In genomic region chr1:110370827-110371226, GRCh38 we compare ENCODE assay signal across 2 cellular contexts.
TF ChIP-seq lines count a peak whose summit lies in the region.

No MANE protein-coding gene starts in this region.

TF ChIP-seq in IMR-90, 13 proteins besides CTCF, POLR2A, EP300 and RAD21:
- TF ChIP-seq CEBPB (IDR thresholded peaks at IDR 0.05; ENCODE audit: low read depth, low read length): no peak
- TF ChIP-seq FOS (IDR thresholded peaks at IDR 0.05; ENCODE audit: low read depth, low read length): peak; percentile 50; the same call in 1 of the 2 replicates

TF ChIP-seq in K562, 482 proteins besides CTCF, POLR2A, EP300 and RAD21:
- TF ChIP-seq ATF3 (IDR thresholded peaks at IDR 0.05): peak; percentile 52; the same call in 1 of the 2 replicates
- TF ChIP-seq ATF3 (CRISPR knock-in tag; conservative IDR thresholded peaks at IDR 0.05): no peak
- 0 out of 2 replicates have a peak, but pooled peaks have one; percentile 22 for TF ChIP-seq DPF2 (IDR thresholded peaks at IDR 0.05)
- peak; percentile 49; the same call in 1 of the 2 replicates for TF ChIP-seq JUND (IDR thresholded peaks at IDR 0.05; ENCODE audit: borderline replicate concordance, low read depth, low read length)
- TF ChIP-seq JUND (tag; IDR thresholded peaks at IDR 0.05; ENCODE audit: borderline replicate concordance, low read depth, low read length): peak; percentile 58; the same call in 1 of the 3 replicates
- peak; percentile 88 for TF ChIP-seq FOSL1 (tag; conservative IDR thresholded peaks at IDR 0.05)
- TF ChIP-seq MEIS2 (IDR thresholded peaks at IDR 0.05; ENCODE audit: partially characterized antibody): peak; percentile 43
- TF ChIP-seq NR2C2 (CRISPR knock-in tag; IDR thresholded peaks at IDR 0.05): no peak
- TF ChIP-seq NR2C2 (tag; IDR thresholded peaks at IDR 0.05): no peak
